ENCODE assay signal across 1 cellular context in the genomic region with DNA sequence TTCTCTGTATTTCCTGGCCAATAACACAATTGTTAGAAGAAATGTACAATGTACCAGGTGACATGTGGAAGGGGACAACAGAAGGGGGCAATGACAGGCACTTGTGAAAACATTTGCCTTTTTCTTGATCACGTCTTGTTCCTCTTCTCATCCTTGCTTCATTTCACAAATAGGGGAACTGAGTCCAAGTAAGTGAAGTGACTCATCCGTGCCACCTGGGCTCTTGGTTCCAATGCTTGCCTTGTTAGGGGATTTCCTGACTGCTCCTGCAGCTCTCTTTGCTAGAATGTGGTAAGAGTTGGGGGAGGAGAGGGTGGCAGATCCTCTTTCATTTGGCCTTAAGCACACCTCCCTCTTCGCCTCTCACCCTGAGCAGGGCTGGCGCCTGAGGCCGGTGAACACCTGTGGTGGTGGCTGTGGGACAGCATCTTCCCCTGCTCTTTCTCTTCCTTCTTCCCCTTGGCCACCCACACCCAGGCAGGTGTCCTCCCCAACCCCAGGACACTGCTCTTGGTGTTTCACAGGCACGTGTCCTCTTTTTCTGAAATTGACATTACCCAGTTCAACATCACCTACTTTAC.
TF ChIP-seq lines count a peak whose summit lies in the region.

No MANE protein-coding gene starts in this region.

TF ChIP-seq in IMR-90, 13 proteins besides CTCF, POLR2A, EP300 and RAD21:
- TF ChIP-seq CHD1 (IDR thresholded peaks at IDR 0.05; ENCODE audit: low read depth, low read length) (no peak), RFX5 (IDR thresholded peaks at IDR 0.05; ENCODE audit: low read depth, low read length) (no peak), MAZ (IDR thresholded peaks at IDR 0.05; ENCODE audit: borderline replicate concordance, low read depth, low read length) (no peak), NFE2L2 (IDR thresholded peaks at IDR 0.05; ENCODE audit: low read depth, low read length) (no peak), BHLHE40 (IDR thresholded peaks at IDR 0.05; ENCODE audit: low read depth, low read length) (no peak), MXI1 (IDR thresholded peaks at IDR 0.05; ENCODE audit: borderline replicate concordance, low read depth, low read length) (no peak), USF2 (IDR thresholded peaks at IDR 0.05; ENCODE audit: low read depth, low read length) (no peak), RCOR1 (IDR thresholded peaks at IDR 0.05; ENCODE audit: insufficient replicate concordance, low read length) (no peak), SMC3 (IDR thresholded peaks at IDR 0.05; ENCODE audit: low read depth, low read length) (no peak)
